ENCODE assay signal across 1 cellular context in genomic region chr4:139922625-139923024, GRCh38.
TF ChIP-seq lines count a peak whose summit lies in the region.

No MANE protein-coding gene starts in this region.

TF ChIP-seq in SK-N-SH treated with all-trans-retinoic acid at 6 μM for 48 hours, 23 proteins besides CTCF, POLR2A, EP300 and RAD21 (continued from another document):
- TF ChIP-seq, protein P1, sequence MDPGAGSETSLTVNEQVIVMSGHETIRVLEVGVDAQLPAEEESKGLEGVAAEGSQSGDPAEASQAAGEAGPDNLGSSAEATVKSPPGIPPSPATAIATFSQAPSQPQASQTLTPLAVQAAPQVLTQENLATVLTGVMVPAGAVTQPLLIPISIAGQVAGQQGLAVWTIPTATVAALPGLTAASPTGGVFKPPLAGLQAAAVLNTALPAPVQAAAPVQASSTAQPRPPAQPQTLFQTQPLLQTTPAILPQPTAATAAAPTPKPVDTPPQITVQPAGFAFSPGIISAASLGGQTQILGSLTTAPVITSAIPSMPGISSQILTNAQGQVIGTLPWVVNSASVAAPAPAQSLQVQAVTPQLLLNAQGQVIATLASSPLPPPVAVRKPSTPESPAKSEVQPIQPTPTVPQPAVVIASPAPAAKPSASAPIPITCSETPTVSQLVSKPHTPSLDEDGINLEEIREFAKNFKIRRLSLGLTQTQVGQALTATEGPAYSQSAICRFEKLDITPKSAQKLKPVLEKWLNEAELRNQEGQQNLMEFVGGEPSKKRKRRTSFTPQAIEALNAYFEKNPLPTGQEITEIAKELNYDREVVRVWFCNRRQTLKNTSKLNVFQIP (CRISPR knock-in tag; IDR thresholded peaks at IDR 0.05; ENCODE audit: borderline replicate concordance, low read depth): no peak
- TF ChIP-seq, protein P2, sequence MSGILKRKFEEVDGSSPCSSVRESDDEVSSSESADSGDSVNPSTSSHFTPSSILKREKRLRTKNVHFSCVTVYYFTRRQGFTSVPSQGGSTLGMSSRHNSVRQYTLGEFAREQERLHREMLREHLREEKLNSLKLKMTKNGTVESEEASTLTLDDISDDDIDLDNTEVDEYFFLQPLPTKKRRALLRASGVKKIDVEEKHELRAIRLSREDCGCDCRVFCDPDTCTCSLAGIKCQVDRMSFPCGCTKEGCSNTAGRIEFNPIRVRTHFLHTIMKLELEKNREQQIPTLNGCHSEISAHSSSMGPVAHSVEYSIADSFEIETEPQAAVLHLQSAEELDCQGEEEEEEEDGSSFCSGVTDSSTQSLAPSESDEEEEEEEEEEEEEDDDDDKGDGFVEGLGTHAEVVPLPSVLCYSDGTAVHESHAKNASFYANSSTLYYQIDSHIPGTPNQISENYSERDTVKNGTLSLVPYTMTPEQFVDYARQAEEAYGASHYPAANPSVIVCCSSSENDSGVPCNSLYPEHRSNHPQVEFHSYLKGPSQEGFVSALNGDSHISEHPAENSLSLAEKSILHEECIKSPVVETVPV (CRISPR knock-in tag; IDR thresholded peaks at IDR 0.05): no peak
- TF ChIP-seq ZC3H10 (CRISPR knock-in tag; IDR thresholded peaks at IDR 0.05): no peak
- TF ChIP-seq ZFP30 (CRISPR knock-in tag; IDR thresholded peaks at IDR 0.05): no peak
- TF ChIP-seq TCF4 (CRISPR knock-in tag; IDR thresholded peaks at IDR 0.05; ENCODE audit: borderline replicate concordance): no peak
- no peak for TF ChIP-seq OSR1 (CRISPR knock-in tag; IDR thresholded peaks at IDR 0.05)
- no peak for TF ChIP-seq ZNF70 (CRISPR knock-in tag; IDR thresholded peaks at IDR 0.05)
- TF ChIP-seq PPARA (CRISPR knock-in tag; IDR thresholded peaks at IDR 0.05; ENCODE audit: borderline replicate concordance): no peak
- no peak for TF ChIP-seq SNAI2 (CRISPR knock-in tag; IDR thresholded peaks at IDR 0.05)
- TF ChIP-seq ISL1 (CRISPR knock-in tag; IDR thresholded peaks at IDR 0.05): no peak
